In the genomic region with DNA sequence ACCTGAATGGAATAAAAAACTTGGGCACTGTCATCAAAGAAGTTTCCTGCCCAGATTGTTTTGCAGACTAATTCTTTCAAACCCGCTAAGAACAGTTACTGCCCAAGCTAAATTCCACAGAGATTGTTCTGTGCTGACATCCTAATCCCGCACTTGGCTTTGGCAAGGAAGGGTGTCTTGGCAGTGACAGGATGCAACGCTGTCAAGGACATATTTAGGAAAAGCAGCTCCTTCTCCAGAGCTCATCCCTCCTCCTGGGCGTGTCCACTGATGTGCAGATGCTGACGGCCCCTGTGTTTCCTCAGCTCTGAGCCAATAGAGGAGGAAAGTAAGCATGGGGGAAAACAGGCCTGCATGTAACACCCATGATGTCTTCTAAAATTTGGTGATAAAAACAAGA, we compare ENCODE assay signal across 11 cellular contexts.
DNase-seq lines count a peak whose midpoint lies in the region; ATAC-seq and TF ChIP-seq lines count a peak whose summit lies in the region.
"Had no signal": no experiment of that assay in that cellular context is flagged by ENCODE, and none has a peak within 500 bp of the region (broad histone marks: within the 10 kb centered on the region; RNA-seq: fewer than 3 reads in every experiment).

No MANE protein-coding gene starts in this region.

- peaks cover 5% of the 10 kb centered on the region for H3K27me3 Mint-ChIP-seq in endothelial cell (ENCODE audit: unreplicated experiment)

- H3K9me3 Mint-ChIP-seq in endothelial cell (ENCODE audit: unreplicated experiment) = no peaks in the 10 kb centered on the region
- H3K9me3 Mint-ChIP-seq: activated naive CD8-positive, alpha-beta T cell treated with anti-CD3 and anti-CD28 coated beads, Interleukin-2, amount 10 ng/mL, durations not matched to agents 7 days and 5 days; endodermal cell had no signal

- intact Hi-C loops in transverse colon (cut with DNase I; ENCODE audit: low total_unique reads) = loop anchor here (5.0 kb wide), 1 partner anchor 40 kb away; no protein-coding TSS in a partner anchor

- no peak overlapping the region for H3K27ac Mint-ChIP-seq in endothelial cell (ENCODE audit: unreplicated experiment)
- H3K27ac Mint-ChIP-seq: activated naive CD8-positive, alpha-beta T cell treated with anti-CD3 and anti-CD28 coated beads, Interleukin-2, amount 10 ng/mL, durations not matched to agents 7 days and 5 days; endodermal cell had no signal

- no peaks in the 10 kb centered on the region for H3K9me3 ChIP-seq in transverse colon
- H3K9me3 ChIP-seq: thoracic aorta had no signal

- H3K27me3 ChIP-seq in transverse colon = no peaks in the 10 kb centered on the region

- H3K27ac ChIP-seq in transverse colon = peak overlapping the region in 2 of 4 donors; percentile 57 to 79

- no peak for TF ChIP-seq POLR2A in transverse colon (IDR thresholded peaks at IDR 0.05)

- no peaks in the 10 kb centered on the region for H3K36me3 ChIP-seq in transverse colon
- H3K36me3 ChIP-seq: thoracic aorta had no signal

- DNase-seq in HCEC 1CT = peak; percentile 80
- peak; percentile 82 for DNase-seq in dedifferentiated amniotic fluid mesenchymal stem cell (ENCODE audit: extremely low spot score)
- no peak for DNase-seq in left lobe of liver (ENCODE audit: low spot score)
- peak; percentile 54 for DNase-seq in transverse colon
- DNase-seq in endothelial cell (ENCODE audit: low spot score) = no peak
- DNase-seq: activated naive CD8-positive, alpha-beta T cell treated with anti-CD3 and anti-CD28 coated beads, Interleukin-2, amount 10 ng/mL, durations not matched to agents 7 days and 5 days; endodermal cell; NCI-H1436 had no signal

- H3K4me3 Mint-ChIP-seq in endothelial cell (ENCODE audit: unreplicated experiment) = no peak overlapping the region
- H3K4me3 Mint-ChIP-seq: activated naive CD8-positive, alpha-beta T cell treated with anti-CD3 and anti-CD28 coated beads, Interleukin-2, amount 10 ng/mL, durations not matched to agents 7 days and 5 days; endodermal cell had no signal

- H3K4me3 ChIP-seq in transverse colon = no peak overlapping the region
- H3K4me3 ChIP-seq: thoracic aorta had no signal

- WGBS in transverse colon (ENCODE audit: low coverage in 1 of 2), 2 donors = 46 to 73% methylated on average over 2 to 5 of the region's 5 CpGs

- no peak for TF ChIP-seq CTCF in transverse colon (IDR thresholded peaks at IDR 0.05)
- TF ChIP-seq CTCF in endothelial cell (IDR thresholded peaks at IDR 0.05; ENCODE audit: unreplicated experiment) = no peak

- H3K4me1 Mint-ChIP-seq in endothelial cell (ENCODE audit: unreplicated experiment) = peaks cover 2% of the 10 kb centered on the region
- H3K4me1 Mint-ChIP-seq: activated naive CD8-positive, alpha-beta T cell treated with anti-CD3 and anti-CD28 coated beads, Interleukin-2, amount 10 ng/mL, durations not matched to agents 7 days and 5 days had no signal

- peak; percentile 51 for ATAC-seq in left lobe of liver
- no peak for ATAC-seq in GM21619 (IDR thresholded peaks at IDR 0.05; ENCODE audit: unreplicated experiment)
- ATAC-seq in GM19463 (IDR thresholded peaks at IDR 0.05; ENCODE audit: unreplicated experiment) = no peak

- peaks cover 7 to 45% (median 17%) of the 10 kb centered on the region in 4 donors for H3K4me1 ChIP-seq in transverse colon

- in situ Hi-C loops in transverse colon (cut with MboI; ENCODE audit: low pct_ligation_motif_present in 1 of 4, low pct_unique_long_range_greater_than_20kb in 1 of 4, low sequenced_read_pairs in 3 of 4) = no loop called here

- no peaks in the 10 kb centered on the region for H3K36me3 Mint-ChIP-seq in endothelial cell (ENCODE audit: low read depth, unreplicated experiment)
- H3K36me3 Mint-ChIP-seq: activated naive CD8-positive, alpha-beta T cell treated with anti-CD3 and anti-CD28 coated beads, Interleukin-2, amount 10 ng/mL, durations not matched to agents 7 days and 5 days had no signal

- TF ChIP-seq EP300 in transverse colon (IDR thresholded peaks at IDR 0.05; ENCODE audit: low read depth) = no peak

Comparison
In these comparisons a context has a peak if more than half of its experiments do, and no peak if none do; other contexts are left out.
1. DNase-seq: peak in HCEC 1CT (single experiment), dedifferentiated amniotic fluid mesenchymal stem cell (single experiment) and transverse colon (single experiment); none in left lobe of liver (single experiment) and endothelial cell (single experiment).